In genomic region chr17:80971704-80972304, GRCh38 we compare ENCODE assay signal across 15 cellular contexts. TPM values are rescaled to one million over a fixed set of nuclear protein-coding genes. Genes with fewer than 3 reads are reported as not detected.
A peak's percentile ranks its signal among the peaks of the same experiment; 100 is the strongest.
DNase-seq lines count a peak whose midpoint lies in the region; FAIRE-seq and TF ChIP-seq lines count a peak whose summit lies in the region.
"Had no signal": no experiment of that assay in that cellular context is flagged by ENCODE, and none has a peak within 500 bp of the region (broad histone marks: within the 10 kb centered on the region; RNA-seq: fewer than 3 reads in every experiment).

No MANE protein-coding gene starts in this region.

- no peak overlapping the region for H3K4ac ChIP-seq in H1 (replicated peaks; ENCODE audit: insufficient read length, low read depth, low read length)

- H3K79me2 ChIP-seq in H1 (ENCODE audit: control insufficient read depth in 1 of 2, insufficient read depth in 2 of 2, low read length in 2 of 2), result no peaks in the 10 kb centered on the region

- H4K5ac ChIP-seq in H1 (ENCODE audit: insufficient read length, low read depth, low read length), result no peak overlapping the region

- no peak for TF ChIP-seq RAD21 in H1 (IDR thresholded peaks at IDR 0.05 in 1 of 2, conservative IDR thresholded peaks at IDR 0.05 in 1 of 2; ENCODE audit: low read depth in 2 of 2, low read length in 2 of 2)

- no peak overlapping the region for H2BK5ac ChIP-seq in H1 (ENCODE audit: low read depth, low read length)

- H3K4me2 ChIP-seq in H1 (ENCODE audit: insufficient read depth in 1 of 2, low read depth in 2 of 2, low read length in 2 of 2), result no peak overlapping the region

- H2AFZ ChIP-seq in H1 (ENCODE audit: low read length), result no peak overlapping the region

- intact Hi-C loops in spleen (cut with DNase I; ENCODE audit: low total_unique reads) (loop anchor here (10.0 kb wide), 1 partner anchor 107 kb away; no protein-coding TSS in a partner anchor), uterus (cut with DNase I; ENCODE audit: low total_unique reads) (no loop called here)

- DNase-seq in BE2C, result peak; percentile 12
- DNase-seq in GM06990 (ENCODE audit: extremely low read depth, insufficient read length), result peak; percentile 6
- no peak for DNase-seq in H1 (ENCODE audit: low read depth in 1 of 2, low spot score in 2 of 2)
- DNase-seq in spleen, result no peak
- DNase-seq in DMS53 (lab: John Stamatoyannopoulos, UW), result no peak
- no peak for DNase-seq in NCI-H82 treated with DMSO at 0.1 percent for 48 hours (lab: John Stamatoyannopoulos, UW; ENCODE audit: unreplicated experiment)
- DNase-seq in uterus, result no peak
- DNase-seq: ACHN; CD8-positive, alpha-beta T cell; COR-L47; KBM-7 had no signal

- H3K27ac ChIP-seq in H1 (ENCODE audit: low read depth, low read length) (no peak overlapping the region), spleen (peak overlapping the region in 7 of 8 donors; percentile 38 to 96 (median 88)), uterus (no peak overlapping the region)
- H3K27ac ChIP-seq: HL-60 had no signal

- H2BK120ac ChIP-seq in H1 (replicated peaks; ENCODE audit: low read depth, low read length), result no peak overlapping the region

- H3K4me3 ChIP-seq in BE2C (ENCODE audit: low read depth, low read length) (no peak overlapping the region), GM06990 (replicated peaks; ENCODE audit: low read depth, low read length) (no peak overlapping the region), H1 (ENCODE audit: extremely low read depth in 1 of 4, insufficient read depth in 2 of 4, low read depth in 3 of 4, low read length in 4 of 4) (no peak overlapping the region), spleen (peak overlapping the region in 1 of 8 donors; percentile 57), uterus (no peak overlapping the region)
- H3K4me3 ChIP-seq: GM12878 had no signal

- peak overlapping the region; percentile 51 for H4K8ac ChIP-seq in H1 (ENCODE audit: extremely low read depth, insufficient read depth, low read length)

- CTCF ChIA-PET in H1 (lab: Charles Lee; ENCODE audit: partially characterized antibody), result interaction anchor here (0.8 to 2.9 kb wide), 8 partner anchors 10 to 545 kb away, joined by 3 to 16 read pairs (median 3); no protein-coding TSS in a partner anchor

- H3K14ac ChIP-seq in H1 (ENCODE audit: insufficient read length), result no peak overlapping the region

- no peak overlapping the region for H3K9ac ChIP-seq in H1 (replicated peaks in 1 of 4; ENCODE audit: extremely low read depth in 1 of 4, low read depth in 3 of 4, low read length in 3 of 4)

- TF ChIP-seq EP300 in H1 (IDR thresholded peaks at IDR 0.05; ENCODE audit: borderline replicate concordance in 1 of 2, low read depth in 2 of 2, low read length in 2 of 2), result no peak

- no peak for TF ChIP-seq CTCF in BE2C (IDR thresholded peaks at IDR 0.05; ENCODE audit: low read depth, low read length)
- no peak for TF ChIP-seq CTCF in GM06990 (IDR thresholded peaks at IDR 0.05; ENCODE audit: insufficient read depth, low read length, poor library complexity, severe bottlenecking)
- no peak for TF ChIP-seq CTCF in H1 (IDR thresholded peaks at IDR 0.05; ENCODE audit: control extremely low read depth in 1 of 3, insufficient read depth in 1 of 3, low read depth in 1 of 3, low read length in 3 of 3)
- TF ChIP-seq CTCF in spleen (IDR thresholded peaks at IDR 0.05 in 8 of 11, conservative IDR thresholded peaks at IDR 0.05 in 3 of 11), result no peak
- TF ChIP-seq CTCF in uterus (IDR thresholded peaks at IDR 0.05), result no peak

- no peak overlapping the region; the same call in 1 of the 2 replicates for H2BK12ac ChIP-seq in H1 (ENCODE audit: low read depth, low read length)

- no peak overlapping the region for H3K18ac ChIP-seq in H1 (ENCODE audit: extremely low read depth, low read length)

- H3K23ac ChIP-seq in H1 (ENCODE audit: insufficient read length), result no peak overlapping the region

- TF ChIP-seq POLR2A in H1 (IDR thresholded peaks at IDR 0.05; ENCODE audit: control extremely low read depth in 1 of 2, low read depth in 2 of 2, low read length in 2 of 2) (no peak), spleen (IDR thresholded peaks at IDR 0.05) (no peak), uterus (IDR thresholded peaks at IDR 0.05) (no peak)

- no peak overlapping the region for H3K56ac ChIP-seq in H1 (replicated peaks; ENCODE audit: insufficient read length, low read depth, low read length)

- no peak overlapping the region for H2BK20ac ChIP-seq in H1 (ENCODE audit: low read length)

- H3K36me3 ChIP-seq in BE2C (no peaks in the 10 kb centered on the region), GM06990 (ENCODE audit: control insufficient read depth, insufficient read depth, low read length) (no peaks in the 10 kb centered on the region), H1 (ENCODE audit: control insufficient read depth in 2 of 4, insufficient read depth in 4 of 4, low read length in 3 of 4) (no peaks in the 10 kb centered on the region), spleen (no peaks in the 10 kb centered on the region), uterus (no peaks in the 10 kb centered on the region)

- H4K91ac ChIP-seq in H1 (replicated peaks; ENCODE audit: insufficient read length, low read length), result no peak overlapping the region

- FAIRE-seq in H1 (lab: Jason Lieb, UNC), result no peak
- FAIRE-seq: GM12878, GM18507, H54 had no signal

- no peaks in the 10 kb centered on the region for H3K79me1 ChIP-seq in H1 (ENCODE audit: low read depth, low read length)

- H2BK15ac ChIP-seq in H1 (ENCODE audit: low read length), result no peak overlapping the region

- H3K9me3 ChIP-seq in BE2C (no peaks in the 10 kb centered on the region), H1 (ENCODE audit: insufficient read depth in 2 of 2, low read depth in 1 of 2, low read length in 1 of 2) (no peaks in the 10 kb centered on the region), spleen (no peaks in the 10 kb centered on the region), uterus (no peaks in the 10 kb centered on the region)

- H3K23me2 ChIP-seq in H1 (ENCODE audit: low read depth, low read length), result no peaks in the 10 kb centered on the region

- H4K20me1 ChIP-seq in H1 (replicated peaks in 1 of 2; ENCODE audit: control insufficient read depth in 1 of 2, insufficient read depth in 2 of 2, low read length in 2 of 2), result no peaks in the 10 kb centered on the region

- WGBS in H1 (ENCODE audit: extremely low coverage in 1 of 2, insufficient coverage in 1 of 2, insufficient read length in 1 of 2, insufficient replicate concordance in 2 of 2, low coverage in 1 of 2, low lambda C conversion rate in 2 of 2, missing lambda C conversion rate in 1 of 2), 2 experiments, result 90% methylated on average over 12 of the region's 13 CpGs; no CpG with 5 or more reads in 1 of the 2 experiments
- WGBS in spleen, 5 donors, result 68 to 86% (median 74%) methylated on average over 6 to 13 of the region's 13 CpGs

- H2AK5ac ChIP-seq in H1 (ENCODE audit: low read depth, low read length), result no peak overlapping the region

- H3K27me3 ChIP-seq in BE2C, result no peaks in the 10 kb centered on the region
- H3K27me3 ChIP-seq in GM06990 (replicated peaks; ENCODE audit: control insufficient read depth, insufficient read depth, low read length), result no peaks in the 10 kb centered on the region
- no peaks in the 10 kb centered on the region; a peak in 1 of 7 replicates for H3K27me3 ChIP-seq in H1 (replicated peaks in 1 of 4; ENCODE audit: control insufficient read depth in 3 of 4, extremely low read depth in 1 of 4, insufficient read depth in 3 of 4, low read length in 3 of 4)
- H3K27me3 ChIP-seq in spleen (replicated peaks in 1 of 7), result peaks cover 0 to 38% (median 0%) of the 10 kb centered on the region in 7 donors
- H3K27me3 ChIP-seq in uterus, result no peaks in the 10 kb centered on the region

- H3K4me1 ChIP-seq in BE2C, result peaks cover 27% of the 10 kb centered on the region
- peaks cover 0 to 3% (median under 1%) of the 10 kb centered on the region in 4 experiments; a peak in 4 of 7 replicates for H3K4me1 ChIP-seq in H1 (replicated peaks in 1 of 4; ENCODE audit: control insufficient read depth in 3 of 4, insufficient read depth in 4 of 4, low read length in 3 of 4)
- peaks cover 7 to 51% (median 39%) of the 10 kb centered on the region in 6 donors for H3K4me1 ChIP-seq in spleen
- H3K4me1 ChIP-seq in uterus, result peaks cover 6 to 15% of the 10 kb centered on the region in 2 donors

- POLR2A ChIA-PET in H1 (lab: Charles Lee; ENCODE audit: partially characterized antibody), result interaction anchor here (1.1 kb wide), 1 partner anchor 21 kb away, joined by 3 read pairs; no protein-coding TSS in a partner anchor

TF ChIP-seq in H1, 55 proteins besides CTCF, POLR2A, EP300 and RAD21 (continues in another document):
- TF ChIP-seq CBX8 (IDR thresholded peaks at IDR 0.05; ENCODE audit: borderline replicate concordance, low read depth, low read length), result no peak
- no peak for TF ChIP-seq PHF8 (conservative IDR thresholded peaks at IDR 0.05; ENCODE audit: low read depth, low read length)
- no peak for TF ChIP-seq KDM5A (IDR thresholded peaks at IDR 0.05; ENCODE audit: low read length)
- TF ChIP-seq, protein P1, sequence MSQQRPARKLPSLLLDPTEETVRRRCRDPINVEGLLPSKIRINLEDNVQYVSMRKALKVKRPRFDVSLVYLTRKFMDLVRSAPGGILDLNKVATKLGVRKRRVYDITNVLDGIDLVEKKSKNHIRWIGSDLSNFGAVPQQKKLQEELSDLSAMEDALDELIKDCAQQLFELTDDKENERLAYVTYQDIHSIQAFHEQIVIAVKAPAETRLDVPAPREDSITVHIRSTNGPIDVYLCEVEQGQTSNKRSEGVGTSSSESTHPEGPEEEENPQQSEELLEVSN (IDR thresholded peaks at IDR 0.05), result no peak
- no peak for TF ChIP-seq RBBP5 (IDR thresholded peaks at IDR 0.05; ENCODE audit: borderline replicate concordance, low read depth, low read length)
- TF ChIP-seq GTF2F1 (IDR thresholded peaks at IDR 0.05; ENCODE audit: borderline replicate concordance, low read depth, low read length), result no peak
- TF ChIP-seq BACH1 (IDR thresholded peaks at IDR 0.05; ENCODE audit: low read length), result no peak

RNA-seq across cellular contexts. Expression of gene CHMP6, which starts 19.8 kb away (rescaled TPM):
- 21.2 TPM for polyA plus RNA-seq in BE2C (2012; ENCODE audit: insufficient read depth, insufficient read length, low read depth)
- 15.7 and 16.0 TPM in 2 replicates for total RNA-seq in H1 (2021; fragmentation: NEBNext Ultra II Directional; extraction: Animal tissue kit (Norgen Biotek cat#: 25700))
- polyA plus RNA-seq in H1 (2011; rRNA removed) (24.3 and 28.9 TPM in 2 replicates), spleen (10 to 100 TPM; 24.0 to 41.1 (median 25.4) TPM)
- 22.9 TPM for polyA plus RNA-seq in H1 (2011; cell fraction: cytosol; rRNA removed)
- polyA plus RNA-seq in H1 (2011; cell fraction: nucleus; rRNA removed), result 23.5 TPM
- polyA plus RNA-seq in H1 (2012, experiment 1 of 2), result 8.5 to 14.9 TPM (median 13.4 TPM) in 4 replicates
- 13.4 TPM for polyA plus RNA-seq in H1 (2012, experiment 2 of 2)
- polyA plus RNA-seq in H1 (2013, experiment 1 of 2), result 9.5 TPM
- 7.9 TPM for polyA plus RNA-seq in H1 (2013, experiment 2 of 2)
- 5.7 and 6.4 TPM in 2 replicates for polyA minus RNA-seq in H1 (2011; rRNA and poly(A)+ RNA removed)
- polyA minus RNA-seq in H1 (2011; cell fraction: cytosol; rRNA and poly(A)+ RNA removed), result 7.2 TPM
- polyA minus RNA-seq in H1 (2011; cell fraction: nucleus; rRNA and poly(A)+ RNA removed), result 15.6 TPM
- total RNA-seq in spleen (10 to 100 TPM; 23.0 to 35.7 (median 31.5) TPM), uterus (10 to 100 TPM in 3 of 4 donors, 1 to 10 TPM in 1; 3.6 to 33.2 (median 19.8) TPM)

Comparison
In these comparisons a context has a peak if more than half of its experiments do, and no peak if none do; other contexts are left out.
1. DNase-seq: peak in BE2C (single experiment) and GM06990 (single experiment); none in H1 (0 of 2), spleen (single experiment), DMS53 (single experiment), NCI-H82 treated with DMSO at 0.1 percent for 48 hours (single experiment) and uterus (0 of 2).
2. H3K27ac ChIP-seq: peak in spleen (7 of 8); none in H1 (single experiment) and uterus (0 of 2).